23 cellular contexts compared by ENCODE assay signal in genomic region chr2:4353668-4354067, GRCh38.
DNase-seq lines count a peak whose midpoint lies in the region; ATAC-seq, FAIRE-seq and TF ChIP-seq lines count a peak whose summit lies in the region.
"Had no signal": no experiment of that assay in that cellular context is flagged by ENCODE, and none has a peak within 500 bp of the region (broad histone marks: within the 10 kb centered on the region; RNA-seq: fewer than 3 reads in every experiment).

No MANE protein-coding gene starts in this region.

- H3K27me3 Mint-ChIP-seq in chondrocyte (ENCODE audit: low read depth) = no peaks in the 10 kb centered on the region
- H3K27me3 Mint-ChIP-seq: B cell; CD4-positive, alpha-beta T cell had no signal

- CTCF ChIA-PET in HepG2 (lab: Yijun Ruan, JAX; ENCODE audit: low intra/inter-chr PET ratio, low total read pairs) (no interaction called here), endothelial cell of umbilical vein (lab: Charles Lee) (interaction anchor here (0.6 to 3.0 kb wide), 19 partner anchors 7 to 625 kb away, joined by 3 to 50 read pairs (median 3); no protein-coding TSS in a partner anchor)

- no peak overlapping the region for H3K4me3 Mint-ChIP-seq in chondrocyte (ENCODE audit: unreplicated experiment)
- H3K4me3 Mint-ChIP-seq: B cell; CD4-positive, alpha-beta T cell; CD8-positive, alpha-beta T cell had no signal

- TF ChIP-seq EP300 in HepG2 (IDR thresholded peaks at IDR 0.05; ENCODE audit: low read depth in 2 of 2, low read length in 2 of 2) (no peak), HepG2 (CRISPR knock-in tag; IDR thresholded peaks at IDR 0.05; ENCODE audit: borderline replicate concordance) (no peak)

- FAIRE-seq in HepG2 (lab: Jason Lieb, UNC) = no peak
- FAIRE-seq in endothelial cell of umbilical vein (lab: Jason Lieb, UNC) = no peak
- FAIRE-seq: A549, D721Med, G401.6, GM12891, GM19239 had no signal

- POLR2A ChIA-PET in HepG2 (lab: Yijun Ruan, JAX) = no interaction called here
- POLR2A ChIA-PET in endothelial cell of umbilical vein (lab: Charles Lee) = no interaction called here

- dilution Hi-C loops in endothelial cell of umbilical vein (cut with MboI; ENCODE audit: extremely low pct_ligation_motif_present, low sequenced_read_pairs) = no loop called here

- no peaks in the 10 kb centered on the region for H3K4me1 Mint-ChIP-seq in chondrocyte (ENCODE audit: low read depth)
- H3K4me1 Mint-ChIP-seq: B cell had no signal

- BruUV-seq in HepG2 (replicated peaks; lab: Mats Ljungman, UMichigan) (no TSS peak), endothelial cell of umbilical vein (replicated peaks; lab: Mats Ljungman, UMichigan) (TSS peak; percentile 88)

- peaks cover 2% of the 10 kb centered on the region for H3K9me3 Mint-ChIP-seq in chondrocyte (ENCODE audit: low read depth)

- TF ChIP-seq RAD21 in HepG2 (CRISPR knock-in tag; IDR thresholded peaks at IDR 0.05) = no peak

- H3K9ac ChIP-seq in HepG2 (ENCODE audit: insufficient read depth, low read depth, low read length) (no peak overlapping the region), endothelial cell of umbilical vein (replicated peaks; ENCODE audit: extremely low read depth, insufficient read depth, low read length) (peak overlapping the region; percentile 40)
- H3K9ac ChIP-seq: BLaER1 treated with 17β-estradiol and CSF1 and Interleukin-3, amounts not matched to agents 10 nM and 100 nM had no signal

- H3K4me1 ChIP-seq in right lobe of liver (no peaks in the 10 kb centered on the region), HepG2 (ENCODE audit: insufficient read depth, low read length) (no peaks in the 10 kb centered on the region), endothelial cell of umbilical vein (ENCODE audit: control insufficient read depth, extremely low read depth, insufficient read depth, low read length) (peaks cover 17% of the 10 kb centered on the region)
- H3K4me1 ChIP-seq: A549, Caco-2 had no signal

- H3K36me3 Mint-ChIP-seq in chondrocyte (ENCODE audit: low read depth) = no peaks in the 10 kb centered on the region
- H3K36me3 Mint-ChIP-seq: CD8-positive, alpha-beta T cell had no signal

- in situ Hi-C loops in HepG2 (cut with HindIII; ENCODE audit: extremely low pct_ligation_motif_present, low pct_unique_long_range_greater_than_20kb) = no loop called here

- H3K79me2 ChIP-seq in HepG2 (ENCODE audit: insufficient read depth, low read length) = no peaks in the 10 kb centered on the region
- H3K79me2 ChIP-seq in endothelial cell of umbilical vein (ENCODE audit: control insufficient read depth, insufficient read depth, low read length) = no peaks in the 10 kb centered on the region

- H3K27me3 ChIP-seq in right lobe of liver = no peaks in the 10 kb centered on the region
- no peaks in the 10 kb centered on the region for H3K27me3 ChIP-seq in HepG2 (ENCODE audit: control insufficient read depth in 1 of 2, insufficient read depth in 2 of 2, low read length in 2 of 2)
- H3K27me3 ChIP-seq in endothelial cell of umbilical vein (ENCODE audit: control insufficient read depth in 2 of 2, insufficient read depth in 2 of 2, low read length in 2 of 2) = no peaks in the 10 kb centered on the region
- H3K27me3 ChIP-seq: BLaER1 treated with 17β-estradiol and CSF1 and Interleukin-3, amounts not matched to agents 10 nM and 100 nM had no signal

- no peaks in the 10 kb centered on the region for H3K9me1 ChIP-seq in endothelial cell of umbilical vein (replicated peaks; ENCODE audit: control insufficient read depth, extremely low read depth, insufficient read depth, low read length)

- H3K27ac Mint-ChIP-seq in chondrocyte (ENCODE audit: unreplicated experiment) = peak overlapping the region; percentile 38
- H3K27ac Mint-ChIP-seq: B cell; CD4-positive, alpha-beta T cell; CD8-positive, alpha-beta T cell had no signal

- H3K4me3 ChIP-seq in right lobe of liver = no peak overlapping the region
- no peak overlapping the region for H3K4me3 ChIP-seq in HepG2 (replicated peaks in 1 of 3; ENCODE audit: insufficient read depth in 1 of 3, low read depth in 2 of 3, low read length in 3 of 3)
- no peak overlapping the region for H3K4me3 ChIP-seq in endothelial cell of umbilical vein (replicated peaks in 1 of 3; ENCODE audit: insufficient read depth in 1 of 3, low read depth in 1 of 3, low read length in 3 of 3)
- H3K4me3 ChIP-seq: A549; BLaER1 treated with 17β-estradiol and CSF1 and Interleukin-3, amounts not matched to agents 10 nM and 100 nM had no signal

- H3K4me2 ChIP-seq in HepG2 (ENCODE audit: low read depth, low read length) (no peak overlapping the region), endothelial cell of umbilical vein (ENCODE audit: insufficient read depth, low read length) (peak overlapping the region; percentile 78)
- H3K4me2 ChIP-seq: A549 had no signal

- DNase-seq in right lobe of liver (no peak), HepG2 (ENCODE audit: low spot score) (no peak), chondrocyte (ENCODE audit: low spot score) (no peak), endothelial cell of umbilical vein (ENCODE audit: low read depth, low spot score) (peak; percentile 39), midbrain (lab: John Stamatoyannopoulos, UW) (no peak), NCI-H2081 (lab: John Stamatoyannopoulos, UW) (no peak)
- no peak for DNase-seq in activated effector memory CD4-positive, alpha-beta T cell treated with Interleukin-2 at 50 U/mL for 16 hours
- DNase-seq: AML-193; Caco-2; Calu3; CD4-positive, alpha-beta T cell; CD8-positive, alpha-beta T cell; DMS79 treated with DMSO at 0.1 percent for 48 hours; GF-D8 had no signal

- no peaks in the 10 kb centered on the region for H3K9me3 ChIP-seq in right lobe of liver
- H3K9me3 ChIP-seq in HepG2 (ENCODE audit: low read length) = peaks cover 52% of the 10 kb centered on the region
- H3K9me3 ChIP-seq in endothelial cell of umbilical vein (replicated peaks; ENCODE audit: control insufficient read depth, insufficient read depth, low read length) = no peaks in the 10 kb centered on the region
- H3K9me3 ChIP-seq: Caco-2 had no signal

- intact Hi-C loops in right lobe of liver (cut with DNase I) = no loop called here
- intact Hi-C loops in HepG2 (cut with micrococcal nuclease; ENCODE audit: unreplicated experiment) = loop anchor here (5.0 to 10.0 kb wide), 2 partner anchors 411 to 1014 kb away; no protein-coding TSS in a partner anchor
- intact Hi-C loops in endothelial cell of umbilical vein (cut with micrococcal nuclease) = loop anchor here (1.0 to 5.0 kb wide), 8 partner anchors 67 to 410 kb away; no protein-coding TSS in a partner anchor

- H2AFZ ChIP-seq in HepG2 (ENCODE audit: low read length) (no peak overlapping the region), endothelial cell of umbilical vein (ENCODE audit: low read depth, low read length) (peak overlapping the region; percentile 0)

- WGBS in right lobe of liver (ENCODE audit: insufficient coverage, low coverage, low lambda C conversion rate, missing lambda C conversion rate) = 56% methylated on average over 4 of the region's 4 CpGs
- 41% methylated on average over 4 of the region's 4 CpGs for WGBS in HepG2 (ENCODE audit: low lambda C conversion rate)

- H3K36me3 ChIP-seq in right lobe of liver (no peaks in the 10 kb centered on the region), HepG2 (replicated peaks in 1 of 2; ENCODE audit: control insufficient read depth in 1 of 2, insufficient read depth in 2 of 2, low read length in 2 of 2) (no peaks in the 10 kb centered on the region), endothelial cell of umbilical vein (ENCODE audit: control insufficient read depth in 2 of 2, extremely low read depth in 1 of 2, insufficient read depth in 2 of 2, low read length in 2 of 2) (no peaks in the 10 kb centered on the region)
- H3K36me3 ChIP-seq: BLaER1 treated with 17β-estradiol and CSF1 and Interleukin-3, amounts not matched to agents 10 nM and 100 nM had no signal

- no peak for TF ChIP-seq POLR2A in right lobe of liver (IDR thresholded peaks at IDR 0.05)
- no peak for TF ChIP-seq POLR2A in HepG2 (IDR thresholded peaks at IDR 0.05; ENCODE audit: insufficient read depth in 1 of 2, low read depth in 2 of 2, low read length in 2 of 2)
- no peak for TF ChIP-seq POLR2A in endothelial cell of umbilical vein (IDR thresholded peaks at IDR 0.05; ENCODE audit: low read depth, low read length)

- ATAC-seq in right lobe of liver (peak in 3 of 4 donors; percentile 41 to 75 (median 55)), HepG2 (no peak)
- ATAC-seq: A549; CD8-positive, alpha-beta T cell had no signal

- H3K27ac ChIP-seq in right lobe of liver = no peak overlapping the region
- no peak overlapping the region for H3K27ac ChIP-seq in HepG2 (ENCODE audit: extremely low read length, insufficient read depth, low read length)
- H3K27ac ChIP-seq in endothelial cell of umbilical vein (ENCODE audit: insufficient read depth, low read depth, low read length) = peak overlapping the region; percentile 70
- H3K27ac ChIP-seq: 22Rv1; A549; BLaER1 treated with 17β-estradiol and CSF1 and Interleukin-3, amounts not matched to agents 10 nM and 100 nM; C4-2B had no signal

- H4K20me1 ChIP-seq in HepG2 (ENCODE audit: insufficient read depth, low read length) (no peaks in the 10 kb centered on the region), endothelial cell of umbilical vein (replicated peaks; ENCODE audit: control insufficient read depth, extremely low read depth, insufficient read depth, low read length) (no peaks in the 10 kb centered on the region)
- H4K20me1 ChIP-seq: BLaER1 treated with 17β-estradiol and CSF1 and Interleukin-3, amounts not matched to agents 10 nM and 100 nM had no signal

- TF ChIP-seq CTCF in right lobe of liver (IDR thresholded peaks at IDR 0.05) = no peak
- TF ChIP-seq CTCF in HepG2 (CRISPR knock-in tag; IDR thresholded peaks at IDR 0.05) = no peak
- no peak for TF ChIP-seq CTCF in chondrocyte (IDR thresholded peaks at IDR 0.05)
- TF ChIP-seq CTCF in endothelial cell of umbilical vein (IDR thresholded peaks at IDR 0.05; ENCODE audit: extremely low read depth in 1 of 2, insufficient read depth in 1 of 2, low read depth in 1 of 2, low read length in 2 of 2) = no peak

TF ChIP-seq in HepG2, 621 proteins besides CTCF, POLR2A, EP300 and RAD21 (continues in another document):
- TF ChIP-seq SALL1 (CRISPR knock-in tag; IDR thresholded peaks at IDR 0.05) (no peak), YY1 (IDR thresholded peaks at IDR 0.05; ENCODE audit: insufficient read depth, insufficient replicate concordance, low read depth, low read length) (no peak), HOXD1 (CRISPR knock-in tag; IDR thresholded peaks at IDR 0.05) (no peak), FOXO1 (CRISPR knock-in tag; IDR thresholded peaks at IDR 0.05) (no peak)

TF ChIP-seq in endothelial cell of umbilical vein, 7 proteins besides CTCF, POLR2A, EP300 and RAD21:
- peak; percentile 9 for TF ChIP-seq FOS (IDR thresholded peaks at IDR 0.05; ENCODE audit: borderline replicate concordance, insufficient read depth, low read length)
- TF ChIP-seq EZH2 (IDR thresholded peaks at IDR 0.05; ENCODE audit: borderline replicate concordance, low read depth, low read length, severe bottlenecking) = no peak
- no peak for TF ChIP-seq POLR2AphosphoS5 (IDR thresholded peaks at IDR 0.05; ENCODE audit: insufficient read depth, low read depth, low read length)

Comparison
In these comparisons a context has a peak if more than half of its experiments do, and no peak if none do; other contexts are left out.
1. intact Hi-C loops: an anchor here in HepG2 (5.0 to 10.0 kb wide) and endothelial cell of umbilical vein (1.0 to 5.0 kb wide); none called in right lobe of liver.